Comparison of ENCODE assay signal across 24 cellular contexts in the genomic region with DNA sequence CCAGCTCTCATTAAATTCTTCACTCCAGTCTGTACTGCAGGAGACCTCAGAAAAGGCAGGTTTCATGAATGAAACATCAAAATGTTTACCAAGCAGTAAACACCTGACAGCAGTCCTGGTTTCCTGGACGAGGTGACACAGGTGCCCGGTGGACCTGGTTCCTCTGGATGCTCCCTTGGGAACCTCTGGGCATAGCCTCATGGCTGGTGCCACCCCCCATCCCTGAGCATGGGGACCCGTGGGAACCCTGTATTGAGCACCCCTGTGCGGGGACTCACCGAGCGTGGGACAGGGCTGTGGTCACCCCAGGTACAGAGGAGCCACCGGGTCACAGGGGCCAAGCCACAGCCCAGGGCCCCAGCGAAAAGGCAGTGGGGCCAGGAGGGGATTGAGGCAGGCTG.
DNase-seq lines count a peak whose midpoint lies in the region; ATAC-seq and TF ChIP-seq lines count a peak whose summit lies in the region.
"Had no signal": no experiment of that assay in that cellular context is flagged by ENCODE, and none has a peak within 500 bp of the region (broad histone marks: within the 10 kb centered on the region; RNA-seq: fewer than 3 reads in every experiment).

No MANE protein-coding gene starts in this region.

- no peak overlapping the region for H3K4me3 Mint-ChIP-seq in type B pancreatic cell
- H3K4me3 Mint-ChIP-seq: CD4-positive, alpha-beta memory T cell had no signal

- H4K5ac ChIP-seq in IMR-90 (ENCODE audit: low read depth, low read length): no peak overlapping the region

- no peak overlapping the region for H3K14ac ChIP-seq in IMR-90 (replicated peaks; ENCODE audit: low read depth, low read length)

- H3K4ac ChIP-seq in IMR-90 (ENCODE audit: low read depth, low read length): no peak overlapping the region

- H2AK9ac ChIP-seq in IMR-90 (replicated peaks; ENCODE audit: low read depth, low read length, poor library complexity): peak overlapping the region; percentile 65

- H3K36me3 Mint-ChIP-seq in type B pancreatic cell: no peaks in the 10 kb centered on the region
- H3K36me3 Mint-ChIP-seq: CD4-positive, alpha-beta memory T cell had no signal

- dilution Hi-C loops in IMR-90 (cut with HindIII; ENCODE audit: low sequenced_read_pairs, unreplicated experiment): no loop called here

- H3K4me3 ChIP-seq in IMR-90 (ENCODE audit: insufficient read depth, low read depth, low read length): no peak overlapping the region
- H3K4me3 ChIP-seq: BLaER1 treated with 17β-estradiol and CSF1 and Interleukin-3, amounts not matched to agents 10 nM and 100 nM; GM12878; SJSA1 had no signal

- no peak overlapping the region for H2BK15ac ChIP-seq in IMR-90 (ENCODE audit: low read depth, low read length)

- H3K79me1 ChIP-seq in IMR-90 (ENCODE audit: low read depth in 1 of 2, low read length in 2 of 2): no peaks in the 10 kb centered on the region

- CTCF ChIA-PET in IMR-90 (lab: Yijun Ruan, JAX): interaction anchor here (0.7 kb wide), 1 partner anchor 202 kb away, joined by 3 read pairs; no protein-coding TSS in a partner anchor

- peaks cover 12% of the 10 kb centered on the region for H3K27me3 Mint-ChIP-seq in type B pancreatic cell

- H2BK120ac ChIP-seq in IMR-90 (ENCODE audit: low read depth, low read length): no peak overlapping the region

- no TSS peak for BruUV-seq in IMR-90 (replicated peaks; lab: Mats Ljungman, UMichigan)

- no peaks in the 10 kb centered on the region; the same call in none of the 2 replicates for H3K27me3 ChIP-seq in IMR-90 (ENCODE audit: control insufficient read depth, insufficient read depth, low read length)
- H3K27me3 ChIP-seq: BLaER1 treated with 17β-estradiol and CSF1 and Interleukin-3, amounts not matched to agents 10 nM and 100 nM; SJSA1 had no signal

- H3K4me2 ChIP-seq in IMR-90 (ENCODE audit: low read depth, low read length): no peak overlapping the region

- H3K23ac ChIP-seq in IMR-90 (ENCODE audit: low read depth, low read length): no peak overlapping the region

- no peak overlapping the region for H3K27ac Mint-ChIP-seq in type B pancreatic cell
- H3K27ac Mint-ChIP-seq: CD4-positive, alpha-beta memory T cell had no signal

- intact Hi-C loops in IMR-90 (cut with micrococcal nuclease): no loop called here

- H2AFZ ChIP-seq in IMR-90 (replicated peaks; ENCODE audit: low read length, poor library complexity): no peak overlapping the region

- WGBS in IMR-90 (ENCODE audit: extremely low coverage in 2 of 2, insufficient read length in 1 of 2), 2 experiments: 74% methylated on average over 3 of the region's 8 CpGs; no CpG with 5 or more reads in 1 of the 2 experiments

- H2BK5ac ChIP-seq in IMR-90 (ENCODE audit: low read depth, low read length, poor library complexity, severe bottlenecking): no peak overlapping the region

- peaks cover 9% of the 10 kb centered on the region for H3K4me1 Mint-ChIP-seq in type B pancreatic cell (ENCODE audit: unreplicated experiment)
- H3K4me1 Mint-ChIP-seq: CD4-positive, alpha-beta memory T cell had no signal

- ATAC-seq in IMR-90 (ENCODE audit: low read depth) (no peak), left lobe of liver (no peak), GM18873 (IDR thresholded peaks at IDR 0.05; ENCODE audit: low FRiP score, unreplicated experiment) (no peak)
- ATAC-seq: GM12878 had no signal

- H3K56ac ChIP-seq in IMR-90 (ENCODE audit: extremely low read depth, insufficient read depth, low read length): no peak overlapping the region

- H3K4me1 ChIP-seq in IMR-90 (ENCODE audit: control insufficient read depth, insufficient read depth, low read length): no peaks in the 10 kb centered on the region
- H3K4me1 ChIP-seq: SJSA1 had no signal

- TF ChIP-seq CTCF in IMR-90 (conservative IDR thresholded peaks at IDR 0.05; ENCODE audit: low read depth, low read length) (no peak), type B pancreatic cell (conservative IDR thresholded peaks at IDR 0.05) (no peak)

- no peak overlapping the region for H4K8ac ChIP-seq in IMR-90 (ENCODE audit: low read depth in 2 of 2, low read length in 2 of 2)

- no peaks in the 10 kb centered on the region for H3K9me3 Mint-ChIP-seq in type B pancreatic cell

- H3K9me1 ChIP-seq in IMR-90 (ENCODE audit: insufficient read depth, low read length): no peaks in the 10 kb centered on the region

- H2AK5ac ChIP-seq in IMR-90 (ENCODE audit: low read depth, low read length): no peak overlapping the region

- no peak for TF ChIP-seq POLR2A in IMR-90 (IDR thresholded peaks at IDR 0.05; ENCODE audit: low read depth, low read length)

- no peak overlapping the region for H3K18ac ChIP-seq in IMR-90 (ENCODE audit: low read depth, low read length)

- TF ChIP-seq RAD21 in IMR-90 (IDR thresholded peaks at IDR 0.05; ENCODE audit: low read length): no peak

- no peaks in the 10 kb centered on the region for H3K36me3 ChIP-seq in IMR-90 (ENCODE audit: control insufficient read depth, insufficient read depth, low read length)
- H3K36me3 ChIP-seq: BLaER1 treated with 17β-estradiol and CSF1 and Interleukin-3, amounts not matched to agents 10 nM and 100 nM; SJSA1 had no signal

- no peak overlapping the region for H4K91ac ChIP-seq in IMR-90 (ENCODE audit: insufficient read depth, low read depth, low read length)

- DNase-seq in DMS53 (lab: John Stamatoyannopoulos, UW) (peak; percentile 27), DMS53 treated with DMSO at 0.1 percent for 48 hours (lab: John Stamatoyannopoulos, UW; ENCODE audit: unreplicated experiment) (no peak), IMR-90 (no peak), left lobe of liver (ENCODE audit: low spot score) (peak; percentile 37), type B pancreatic cell (ENCODE audit: extremely low spot score, unreplicated experiment) (peak; percentile 59), AG08395 (ENCODE audit: low spot score) (no peak), GM19238 (ENCODE audit: insufficient read length, low spot score) (no peak)
- DNase-seq: ACHN; CD4-positive, alpha-beta memory T cell; DMS79 treated with DMSO at 0.1 percent for 48 hours; GOT3; HCEC 1CT; KG1; NCI-H1436 treated with DMSO at 0.1 percent for 48 hours; NCI-H2029; NCI-H226; NCI-H510A treated with DMSO at 0.1 percent for 48 hours; NCI-H774; OCI-M1 had no signal

- H3K9me3 ChIP-seq in IMR-90 (ENCODE audit: control insufficient read depth, insufficient read depth, low read length): no peaks in the 10 kb centered on the region

- in situ Hi-C loops in IMR-90 (cut with MboI; ENCODE audit: low sequenced_read_pairs): no loop called here

- no peak overlapping the region for H3K9ac ChIP-seq in IMR-90 (ENCODE audit: low read depth, low read length)
- H3K9ac ChIP-seq: BLaER1 treated with 17β-estradiol and CSF1 and Interleukin-3, amounts not matched to agents 10 nM and 100 nM had no signal

- no peak overlapping the region for H2BK20ac ChIP-seq in IMR-90 (ENCODE audit: low read depth, low read length)

- no peak overlapping the region for H3K27ac ChIP-seq in IMR-90 (ENCODE audit: insufficient read depth, low read length)
- H3K27ac ChIP-seq: 22Rv1; BLaER1 treated with 17β-estradiol and CSF1 and Interleukin-3, amounts not matched to agents 10 nM and 100 nM; SJSA1 had no signal

- POLR2A ChIA-PET in IMR-90 (lab: Charles Lee; ENCODE audit: unreplicated experiment): no interaction called here

- H4K20me1 ChIP-seq in IMR-90 (ENCODE audit: insufficient read depth, low read length): no peaks in the 10 kb centered on the region

TF ChIP-seq in IMR-90, 13 proteins besides CTCF, POLR2A, EP300 and RAD21:
- no peak for TF ChIP-seq MAFK (IDR thresholded peaks at IDR 0.05; ENCODE audit: low read depth, low read length)
- TF ChIP-seq, protein P1, sequence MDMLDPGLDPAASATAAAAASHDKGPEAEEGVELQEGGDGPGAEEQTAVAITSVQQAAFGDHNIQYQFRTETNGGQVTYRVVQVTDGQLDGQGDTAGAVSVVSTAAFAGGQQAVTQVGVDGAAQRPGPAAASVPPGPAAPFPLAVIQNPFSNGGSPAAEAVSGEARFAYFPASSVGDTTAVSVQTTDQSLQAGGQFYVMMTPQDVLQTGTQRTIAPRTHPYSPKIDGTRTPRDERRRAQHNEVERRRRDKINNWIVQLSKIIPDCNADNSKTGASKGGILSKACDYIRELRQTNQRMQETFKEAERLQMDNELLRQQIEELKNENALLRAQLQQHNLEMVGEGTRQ (IDR thresholded peaks at IDR 0.05; ENCODE audit: low read depth, low read length): no peak
- no peak for TF ChIP-seq BHLHE40 (IDR thresholded peaks at IDR 0.05; ENCODE audit: low read depth, low read length)
- no peak for TF ChIP-seq RCOR1 (IDR thresholded peaks at IDR 0.05; ENCODE audit: insufficient replicate concordance, low read length)
- TF ChIP-seq MAZ (IDR thresholded peaks at IDR 0.05; ENCODE audit: borderline replicate concordance, low read depth, low read length): no peak
- TF ChIP-seq NFE2L2 (IDR thresholded peaks at IDR 0.05; ENCODE audit: low read depth, low read length): no peak
- no peak for TF ChIP-seq MXI1 (IDR thresholded peaks at IDR 0.05; ENCODE audit: borderline replicate concordance, low read depth, low read length)
- TF ChIP-seq RFX5 (IDR thresholded peaks at IDR 0.05; ENCODE audit: low read depth, low read length): no peak
- TF ChIP-seq SMC3 (IDR thresholded peaks at IDR 0.05; ENCODE audit: low read depth, low read length): no peak
- TF ChIP-seq, protein P2, sequence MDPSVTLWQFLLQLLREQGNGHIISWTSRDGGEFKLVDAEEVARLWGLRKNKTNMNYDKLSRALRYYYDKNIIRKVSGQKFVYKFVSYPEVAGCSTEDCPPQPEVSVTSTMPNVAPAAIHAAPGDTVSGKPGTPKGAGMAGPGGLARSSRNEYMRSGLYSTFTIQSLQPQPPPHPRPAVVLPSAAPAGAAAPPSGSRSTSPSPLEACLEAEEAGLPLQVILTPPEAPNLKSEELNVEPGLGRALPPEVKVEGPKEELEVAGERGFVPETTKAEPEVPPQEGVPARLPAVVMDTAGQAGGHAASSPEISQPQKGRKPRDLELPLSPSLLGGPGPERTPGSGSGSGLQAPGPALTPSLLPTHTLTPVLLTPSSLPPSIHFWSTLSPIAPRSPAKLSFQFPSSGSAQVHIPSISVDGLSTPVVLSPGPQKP (IDR thresholded peaks at IDR 0.05; ENCODE audit: borderline replicate concordance, low read depth, low read length): no peak
- no peak for TF ChIP-seq FOS (IDR thresholded peaks at IDR 0.05; ENCODE audit: low read depth, low read length)
- TF ChIP-seq CEBPB (IDR thresholded peaks at IDR 0.05; ENCODE audit: low read depth, low read length): no peak
- no peak for TF ChIP-seq CHD1 (IDR thresholded peaks at IDR 0.05; ENCODE audit: low read depth, low read length)

Comparison
In these comparisons a context has a peak if more than half of its experiments do, and no peak if none do; other contexts are left out.
1. DNase-seq: peak in DMS53 (single experiment), left lobe of liver (single experiment) and type B pancreatic cell (single experiment); none in DMS53 treated with DMSO at 0.1 percent for 48 hours (single experiment), IMR-90 (single experiment), AG08395 (single experiment) and GM19238 (single experiment).